ENCODE assay signal across 10 cellular contexts in the genomic region with DNA sequence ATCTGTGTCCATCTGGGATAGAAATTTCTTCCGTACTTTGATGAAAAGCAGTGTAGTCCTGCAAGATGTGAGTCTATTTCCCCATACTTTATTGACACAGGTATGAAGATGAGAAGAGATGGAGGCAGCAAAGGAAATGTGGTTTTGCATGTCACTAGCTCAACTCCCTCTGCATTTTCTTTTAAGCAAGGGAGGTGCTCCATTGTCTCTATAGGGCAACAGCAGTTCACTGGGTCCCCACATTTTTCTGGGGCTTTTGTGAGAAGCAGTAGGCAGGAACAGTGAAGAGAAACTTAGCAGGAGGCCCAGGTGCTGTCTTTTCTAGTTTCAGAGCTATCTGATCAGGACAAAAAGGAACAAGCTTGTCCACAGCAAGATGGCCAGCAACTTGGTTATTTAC. TPM values are rescaled to one million over a fixed set of nuclear protein-coding genes. Genes with fewer than 3 reads are reported as not detected.
A peak's percentile ranks its signal among the peaks of the same experiment; 100 is the strongest.
DNase-seq lines count a peak whose midpoint lies in the region; ATAC-seq and TF ChIP-seq lines count a peak whose summit lies in the region.
"Had no signal": no experiment of that assay in that cellular context is flagged by ENCODE, and none has a peak within 500 bp of the region (broad histone marks: within the 10 kb centered on the region; RNA-seq: fewer than 3 reads in every experiment).

No MANE protein-coding gene starts in this region.

- no peak for ATAC-seq in HG03045 (IDR thresholded peaks at IDR 0.05; ENCODE audit: unreplicated experiment)
- ATAC-seq: gastrocnemius medialis had no signal

- no peak for DNase-seq in activated T-cell treated with anti-CD3 and anti-CD28 coated beads, Interleukin-2, amount 50 U/mL, for 24 hours
- DNase-seq in activated T-cell treated with anti-CD3 and anti-CD28 coated beads, Interleukin-2, amount 50 U/mL, for 1 hour, result no peak
- peak; percentile 52 for DNase-seq in Jurkat, Clone E6-1 (ENCODE audit: low read depth, low spot score)
- no peak for DNase-seq in activated T-helper 2 cell treated with anti-CD3 and anti-CD28 coated beads, Interferon-gamma antibody, Interleukin-2, Interleukin-4, amounts not matched to agents 10 μg/mL and 5 μg/mL and 100 μg/mL, durations not matched to agents 14 hours and 24 hours and 36 hours (ENCODE audit: low spot score)
- DNase-seq in spleen (no peak), NCI-H1417 (lab: John Stamatoyannopoulos, UW) (no peak), NK-92 (lab: John Stamatoyannopoulos, UW; ENCODE audit: unreplicated experiment) (no peak)
- DNase-seq: gastrocnemius medialis, NCI-H2171 treated with DMSO at 0.1 percent for 48 hours had no signal

- peak overlapping the region in 7 of 8 donors; percentile 73 to 90 (median 87) for H3K27ac ChIP-seq in spleen
- H3K27ac ChIP-seq: gastrocnemius medialis had no signal

- peaks cover 0 to 20% (median 5%) of the 10 kb centered on the region in 6 donors for H3K36me3 ChIP-seq in spleen

- TF ChIP-seq POLR2A in spleen (IDR thresholded peaks at IDR 0.05), result no peak

- H3K9me3 ChIP-seq in spleen, result peaks cover 0 to 4% (median 0%) of the 10 kb centered on the region in 8 donors
- H3K9me3 ChIP-seq: gastrocnemius medialis had no signal

- peak overlapping the region; percentile 12 for H3K4me3 Mint-ChIP-seq in activated T-cell treated with anti-CD3 and anti-CD28 coated beads, Interleukin-2, amount 50 U/mL, for 24 hours
- peak overlapping the region; percentile 47 for H3K4me3 Mint-ChIP-seq in activated T-helper 2 cell treated with anti-CD3 and anti-CD28 coated beads, Interferon-gamma antibody, Interleukin-2, Interleukin-4, amounts not matched to agents 10 μg/mL and 5 μg/mL and 100 μg/mL, durations not matched to agents 14 hours and 24 hours and 36 hours (ENCODE audit: low read depth)

- H3K27me3 Mint-ChIP-seq in activated T-cell treated with anti-CD3 and anti-CD28 coated beads, Interleukin-2, amount 50 U/mL, for 24 hours, result no peaks in the 10 kb centered on the region
- no peaks in the 10 kb centered on the region for H3K27me3 Mint-ChIP-seq in activated T-helper 2 cell treated with anti-CD3 and anti-CD28 coated beads, Interferon-gamma antibody, Interleukin-2, Interleukin-4, amounts not matched to agents 10 μg/mL and 5 μg/mL and 100 μg/mL, durations not matched to agents 14 hours and 24 hours and 36 hours (ENCODE audit: low read depth)

- H3K9me3 Mint-ChIP-seq in activated T-cell treated with anti-CD3 and anti-CD28 coated beads, Interleukin-2, amount 50 U/mL, for 24 hours, result peaks cover 3% of the 10 kb centered on the region
- peaks cover 7% of the 10 kb centered on the region for H3K9me3 Mint-ChIP-seq in activated T-helper 2 cell treated with anti-CD3 and anti-CD28 coated beads, Interferon-gamma antibody, Interleukin-2, Interleukin-4, amounts not matched to agents 10 μg/mL and 5 μg/mL and 100 μg/mL, durations not matched to agents 14 hours and 24 hours and 36 hours

- intact Hi-C loops in activated T-helper 2 cell treated with anti-CD3 and anti-CD28 coated beads, Interferon-gamma antibody, Interleukin-2, Interleukin-4, amounts not matched to agents 10 μg/mL and 5 μg/mL and 100 μg/mL, durations not matched to agents 14 hours and 24 hours and 36 hours (cut with micrococcal nuclease), result loop anchor here (5.0 kb wide), 1 partner anchor 95 kb away; no protein-coding TSS in a partner anchor
- intact Hi-C loops in spleen (cut with DNase I; ENCODE audit: low total_unique reads), result no loop called here

- peak overlapping the region; percentile 81 for H3K27ac Mint-ChIP-seq in activated T-cell treated with anti-CD3 and anti-CD28 coated beads, Interleukin-2, amount 50 U/mL, for 24 hours
- peak overlapping the region; percentile 63 for H3K27ac Mint-ChIP-seq in activated T-helper 2 cell treated with anti-CD3 and anti-CD28 coated beads, Interferon-gamma antibody, Interleukin-2, Interleukin-4, amounts not matched to agents 10 μg/mL and 5 μg/mL and 100 μg/mL, durations not matched to agents 14 hours and 24 hours and 36 hours

- TF ChIP-seq CTCF in spleen (IDR thresholded peaks at IDR 0.05 in 8 of 11, conservative IDR thresholded peaks at IDR 0.05 in 3 of 11), result no peak

- peaks cover 20 to 84% (median 72%) of the 10 kb centered on the region in 6 donors for H3K4me1 ChIP-seq in spleen
- H3K4me1 ChIP-seq: gastrocnemius medialis had no signal

- peaks cover 37% of the 10 kb centered on the region for H3K36me3 Mint-ChIP-seq in activated T-cell treated with anti-CD3 and anti-CD28 coated beads, Interleukin-2, amount 50 U/mL, for 24 hours (ENCODE audit: low read depth)
- H3K36me3 Mint-ChIP-seq in activated T-helper 2 cell treated with anti-CD3 and anti-CD28 coated beads, Interferon-gamma antibody, Interleukin-2, Interleukin-4, amounts not matched to agents 10 μg/mL and 5 μg/mL and 100 μg/mL, durations not matched to agents 14 hours and 24 hours and 36 hours (ENCODE audit: low read depth), result peaks cover 57% of the 10 kb centered on the region

- H3K4me3 ChIP-seq in Jurkat, Clone E6-1 (ENCODE audit: low read length), result no peak overlapping the region
- H3K4me3 ChIP-seq in spleen, result no peak overlapping the region
- H3K4me3 ChIP-seq: gastrocnemius medialis had no signal

- 56 to 78% (median 74%) methylated on average over 1 of the region's 1 CpG for WGBS in spleen, 5 donors

- H3K4me1 Mint-ChIP-seq in activated T-cell treated with anti-CD3 and anti-CD28 coated beads, Interleukin-2, amount 50 U/mL, for 24 hours (ENCODE audit: low read depth), result peaks cover 92% of the 10 kb centered on the region
- H3K4me1 Mint-ChIP-seq in activated T-helper 2 cell treated with anti-CD3 and anti-CD28 coated beads, Interferon-gamma antibody, Interleukin-2, Interleukin-4, amounts not matched to agents 10 μg/mL and 5 μg/mL and 100 μg/mL, durations not matched to agents 14 hours and 24 hours and 36 hours (ENCODE audit: low read depth), result peaks cover 83% of the 10 kb centered on the region

- no peaks in the 10 kb centered on the region for H3K27me3 ChIP-seq in spleen (replicated peaks in 1 of 7)
- H3K27me3 ChIP-seq: gastrocnemius medialis had no signal

RNA-seq across cellular contexts. Expression of a gene that starts 37.1 kb away (rescaled TPM):
- polyA plus RNA-seq in Jurkat, Clone E6-1 (2012; ENCODE audit: insufficient read depth, insufficient read length), result 15.0 TPM
- total RNA-seq in activated T-helper 2 cell treated with anti-CD3 and anti-CD28 coated beads, Interferon-gamma antibody, Interleukin-2, Interleukin-4, amounts not matched to agents 10 μg/mL and 5 μg/mL and 100 μg/mL, durations not matched to agents 14 hours and 24 hours and 36 hours, result 22.5 and 27.0 TPM in 2 replicates
- total RNA-seq in spleen, result 10 to 100 TPM; 12.7 to 28.6 (median 23.6) TPM
- polyA plus RNA-seq in spleen, result 1 to 10 TPM; 4.2 to 5.3 (median 4.6) TPM
